Comparison of ENCODE assay signal across 2 cellular contexts in genomic region chr11:71322192-71322735, GRCh38.
TF ChIP-seq lines count a peak whose summit lies in the region.

No MANE protein-coding gene starts in this region.

TF ChIP-seq in K562, 482 proteins besides CTCF, POLR2A, EP300 and RAD21 (continued from another document and continues in another):
- TF ChIP-seq STAT5B (CRISPR knock-in tag; IDR thresholded peaks at IDR 0.05) (no peak), ETS1 (conservative IDR thresholded peaks at IDR 0.05; ENCODE audit: control insufficient read depth, low read depth, low read length) (no peak), ZNF253 (CRISPR knock-in tag; conservative IDR thresholded peaks at IDR 0.05) (no peak), BCOR (IDR thresholded peaks at IDR 0.05) (no peak), NCOR1 (IDR thresholded peaks at IDR 0.05) (no peak), ZNF316 (IDR thresholded peaks at IDR 0.05) (peak; percentile 85), POU5F1 (IDR thresholded peaks at IDR 0.05; ENCODE audit: borderline replicate concordance, low read depth, low read length, partially characterized antibody) (no peak), RBM25 (IDR thresholded peaks at IDR 0.05; ENCODE audit: low read depth, low read length, severe bottlenecking) (no peak), HMBOX1 (IDR thresholded peaks at IDR 0.05) (no peak), SMAD3 (CRISPR knock-in tag; conservative IDR thresholded peaks at IDR 0.05) (no peak), SIN3A (IDR thresholded peaks at IDR 0.05; ENCODE audit: borderline replicate concordance in 2 of 2, control insufficient read depth in 1 of 2, low read depth in 2 of 2, low read length in 2 of 2) (no peak), ZNF639 (CRISPR knock-in tag; conservative IDR thresholded peaks at IDR 0.05 in 1 of 2, IDR thresholded peaks at IDR 0.05 in 1 of 2) (no peak), PHF8 (IDR thresholded peaks at IDR 0.05; ENCODE audit: borderline replicate concordance, low read length) (no peak), SIRT6 (IDR thresholded peaks at IDR 0.05; ENCODE audit: low read depth, low read length) (no peak), ZNF764 (CRISPR knock-in tag; IDR thresholded peaks at IDR 0.05; ENCODE audit: low read depth) (no peak), SRF (CRISPR knock-in tag; IDR thresholded peaks at IDR 0.05) (no peak), MAFK (IDR thresholded peaks at IDR 0.05; ENCODE audit: low read length) (peak; percentile 37; the same call in 1 of the 2 replicates), C11orf30 (IDR thresholded peaks at IDR 0.05; ENCODE audit: low read depth) (peak; percentile 76), TFAP4 (CRISPR knock-in tag; IDR thresholded peaks at IDR 0.05; ENCODE audit: borderline replicate concordance) (no peak), FOXA1 (IDR thresholded peaks at IDR 0.05; ENCODE audit: borderline replicate concordance) (no peak), GTF2E2 (tag; IDR thresholded peaks at IDR 0.05) (no peak)
- TF ChIP-seq, protein P1, sequence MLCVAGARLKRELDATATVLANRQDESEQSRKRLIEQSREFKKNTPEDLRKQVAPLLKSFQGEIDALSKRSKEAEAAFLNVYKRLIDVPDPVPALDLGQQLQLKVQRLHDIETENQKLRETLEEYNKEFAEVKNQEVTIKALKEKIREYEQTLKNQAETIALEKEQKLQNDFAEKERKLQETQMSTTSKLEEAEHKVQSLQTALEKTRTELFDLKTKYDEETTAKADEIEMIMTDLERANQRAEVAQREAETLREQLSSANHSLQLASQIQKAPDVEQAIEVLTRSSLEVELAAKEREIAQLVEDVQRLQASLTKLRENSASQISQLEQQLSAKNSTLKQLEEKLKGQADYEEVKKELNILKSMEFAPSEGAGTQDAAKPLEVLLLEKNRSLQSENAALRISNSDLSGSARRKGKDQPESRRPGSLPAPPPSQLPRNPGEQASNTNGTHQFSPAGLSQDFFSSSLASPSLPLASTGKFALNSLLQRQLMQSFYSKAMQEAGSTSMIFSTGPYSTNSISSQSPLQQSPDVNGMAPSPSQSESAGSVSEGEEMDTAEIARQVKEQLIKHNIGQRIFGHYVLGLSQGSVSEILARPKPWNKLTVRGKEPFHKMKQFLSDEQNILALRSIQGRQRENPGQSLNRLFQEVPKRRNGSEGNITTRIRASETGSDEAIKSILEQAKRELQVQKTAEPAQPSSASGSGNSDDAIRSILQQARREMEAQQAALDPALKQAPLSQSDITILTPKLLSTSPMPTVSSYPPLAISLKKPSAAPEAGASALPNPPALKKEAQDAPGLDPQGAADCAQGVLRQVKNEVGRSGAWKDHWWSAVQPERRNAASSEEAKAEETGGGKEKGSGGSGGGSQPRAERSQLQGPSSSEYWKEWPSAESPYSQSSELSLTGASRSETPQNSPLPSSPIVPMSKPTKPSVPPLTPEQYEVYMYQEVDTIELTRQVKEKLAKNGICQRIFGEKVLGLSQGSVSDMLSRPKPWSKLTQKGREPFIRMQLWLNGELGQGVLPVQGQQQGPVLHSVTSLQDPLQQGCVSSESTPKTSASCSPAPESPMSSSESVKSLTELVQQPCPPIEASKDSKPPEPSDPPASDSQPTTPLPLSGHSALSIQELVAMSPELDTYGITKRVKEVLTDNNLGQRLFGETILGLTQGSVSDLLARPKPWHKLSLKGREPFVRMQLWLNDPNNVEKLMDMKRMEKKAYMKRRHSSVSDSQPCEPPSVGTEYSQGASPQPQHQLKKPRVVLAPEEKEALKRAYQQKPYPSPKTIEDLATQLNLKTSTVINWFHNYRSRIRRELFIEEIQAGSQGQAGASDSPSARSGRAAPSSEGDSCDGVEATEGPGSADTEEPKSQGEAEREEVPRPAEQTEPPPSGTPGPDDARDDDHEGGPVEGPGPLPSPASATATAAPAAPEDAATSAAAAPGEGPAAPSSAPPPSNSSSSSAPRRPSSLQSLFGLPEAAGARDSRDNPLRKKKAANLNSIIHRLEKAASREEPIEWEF (CRISPR knock-in tag; IDR thresholded peaks at IDR 0.05) = no peak

TF ChIP-seq in HepG2, 621 proteins besides CTCF, POLR2A, EP300 and RAD21 (continued from another document):
- TF ChIP-seq MAFK (conservative IDR thresholded peaks at IDR 0.05 in 1 of 2, IDR thresholded peaks at IDR 0.05 in 1 of 2; ENCODE audit: low read length in 2 of 2) = 0 out of 4 replicates have a peak, but pooled peaks of 1 of the 2 experiments have one; percentile 33
- TF ChIP-seq ZNF382 (CRISPR knock-in tag; IDR thresholded peaks at IDR 0.05; ENCODE audit: borderline replicate concordance) = no peak
- peak; percentile 22; the same call in 1 of the 2 replicates for TF ChIP-seq MAFF (IDR thresholded peaks at IDR 0.05; ENCODE audit: low read depth, low read length)
- TF ChIP-seq MEF2D (CRISPR knock-in tag; IDR thresholded peaks at IDR 0.05) = no peak
- TF ChIP-seq ZNF577 (CRISPR knock-in tag; IDR thresholded peaks at IDR 0.05; ENCODE audit: borderline replicate concordance, low read depth) = no peak
- no peak for TF ChIP-seq ZNF350 (CRISPR knock-in tag; IDR thresholded peaks at IDR 0.05; ENCODE audit: borderline replicate concordance, low read depth)
- TF ChIP-seq RXRB (CRISPR knock-in tag; IDR thresholded peaks at IDR 0.05; ENCODE audit: borderline replicate concordance) = no peak
- no peak for TF ChIP-seq NFATC3 (CRISPR knock-in tag; IDR thresholded peaks at IDR 0.05)
- TF ChIP-seq SNAPC2 (CRISPR knock-in tag; IDR thresholded peaks at IDR 0.05) = no peak
- no peak for TF ChIP-seq BCLAF1 (IDR thresholded peaks at IDR 0.05)
- TF ChIP-seq ZKSCAN8 (CRISPR knock-in tag; IDR thresholded peaks at IDR 0.05; ENCODE audit: borderline replicate concordance) = no peak
- TF ChIP-seq CHD4 (IDR thresholded peaks at IDR 0.05; ENCODE audit: borderline replicate concordance, low read length) = no peak
